In the genomic region with DNA sequence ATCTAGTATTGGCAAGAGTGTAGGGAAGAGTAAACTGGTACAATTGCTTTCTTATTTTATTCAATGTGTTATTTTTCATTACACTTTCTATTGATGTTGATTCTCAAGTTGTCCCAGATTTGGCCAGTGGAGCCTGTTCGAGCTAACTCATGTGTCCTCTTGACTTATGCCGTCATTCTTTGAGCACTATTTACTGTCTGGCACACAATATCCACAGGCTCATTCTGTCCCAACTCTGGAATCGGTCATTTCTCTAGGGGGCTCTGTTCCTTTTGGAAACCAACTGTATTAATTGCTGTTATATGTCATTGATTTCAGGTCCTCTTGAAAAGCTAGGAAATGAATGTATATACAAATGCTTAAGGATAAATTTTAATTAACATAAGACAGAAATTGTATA, we compare ENCODE assay signal across 1 cellular context.
TF ChIP-seq lines count a peak whose summit lies in the region.

No MANE protein-coding gene starts in this region.

TF ChIP-seq in endothelial cell of umbilical vein, 7 proteins besides CTCF, POLR2A, EP300 and RAD21 (continued from another document):
- no peak for TF ChIP-seq POLR2AphosphoS5 (IDR thresholded peaks at IDR 0.05; ENCODE audit: insufficient read depth, low read depth, low read length)
- TF ChIP-seq GATA2 (IDR thresholded peaks at IDR 0.05; ENCODE audit: insufficient read depth, insufficient read length, low read depth, low read length) = no peak
TF ChIP-seq in endothelial cell of umbilical vein: peak in this region for 0.
